Comparison of ENCODE assay signal across 16 cellular contexts in genomic region chr3:123169930-123170329, GRCh38.
"Had no signal": no experiment of that assay in that cellular context is flagged by ENCODE, and none has a peak within 500 bp of the region (broad histone marks: within the 10 kb centered on the region; RNA-seq: fewer than 3 reads in every experiment).

No MANE protein-coding gene starts in this region.

- FAIRE-seq: endothelial cell of umbilical vein had no signal

- H3K27ac ChIP-seq: cardiac muscle cell, esophagus muscularis mucosa, neutrophil, parathyroid adenoma, spleen, tibial nerve, uterus had no signal

- H2AFZ ChIP-seq: parathyroid adenoma had no signal

- H3K4me1 ChIP-seq: parathyroid adenoma, spleen, tibial nerve, uterus had no signal

- H3K4me3 ChIP-seq: cardiac muscle cell, esophagus muscularis mucosa, spleen, tibial nerve, uterus had no signal

- H3K36me3 ChIP-seq: cardiac muscle cell, neutrophil, uterus had no signal

- H3K79me2 ChIP-seq: parathyroid adenoma had no signal

- H3K27me3 ChIP-seq: cardiac muscle cell, esophagus muscularis mucosa, neutrophil, spleen, tibial nerve, uterus had no signal

- H3K9me3 ChIP-seq: neutrophil, tibial nerve, uterus had no signal

- ATAC-seq: natural killer cell had no signal

- DNase-seq: activated CD4-positive, alpha-beta T cell treated with anti-CD3 and anti-CD28 coated beads, Interleukin-2, amount 50 U/mL, for 1 hour; activated CD4-positive, CD25-positive, alpha-beta regulatory T cell treated with anti-CD3 and anti-CD28 coated beads, Interleukin-2, amount 50 U/mL, for 72 hours; effector CD8-positive, alpha-beta T cell; natural killer cell; spleen; stimulated activated CD8-positive, alpha-beta memory T cell treated with anti-CD3 and anti-CD28 coated beads, Interleukin-4, amount 100 ng/mL, for 48 hours; stimulated activated naive CD4-positive, alpha-beta T cell; T-helper 1 cell; T-helper 9 cell; uterus had no signal

- H3K9ac ChIP-seq: parathyroid adenoma had no signal
